ENCODE assay signal across 11 cellular contexts in genomic region chr15:76312540-76313174, GRCh38. TPM values are rescaled to one million over a fixed set of nuclear protein-coding genes. Genes with fewer than 3 reads are reported as not detected.
DNase-seq lines count a peak whose midpoint lies in the region; ATAC-seq and TF ChIP-seq lines count a peak whose summit lies in the region.
"Had no signal": no experiment of that assay in that cellular context is flagged by ENCODE, and none has a peak within 500 bp of the region (broad histone marks: within the 10 kb centered on the region; RNA-seq: fewer than 3 reads in every experiment).

No MANE protein-coding gene starts in this region.

- intact Hi-C loops in left ventricle myocardium inferior (cut with micrococcal nuclease) (no loop called here), Right ventricle myocardium inferior (cut with DNase I) (no loop called here)

- H3K36me3 ChIP-seq in left ventricle myocardium inferior (no peaks in the 10 kb centered on the region), gastroesophageal sphincter (no peaks in the 10 kb centered on the region), urinary bladder (ENCODE audit: insufficient read depth) (no peaks in the 10 kb centered on the region)

- TF ChIP-seq CTCF in left ventricle myocardium inferior (IDR thresholded peaks at IDR 0.05; ENCODE audit: borderline replicate concordance) (no peak), WTC11 (IDR thresholded peaks at IDR 0.05) (no peak), gastroesophageal sphincter (IDR thresholded peaks at IDR 0.05) (no peak)

- CTCF ChIA-PET in WTC11 (lab: Charles Lee), result interaction anchor here (1.2 to 2.8 kb wide), 4 partner anchors 17 to 21 kb away, joined by 3 to 15 read pairs (median 10); no protein-coding TSS in a partner anchor

- peaks cover 22% of the 10 kb centered on the region for H3K27me3 Mint-ChIP-seq in WTC11 (ENCODE audit: low read depth)

- H3K4me1 Mint-ChIP-seq in WTC11, result peaks cover 10% of the 10 kb centered on the region

- H3K9me3 ChIP-seq in left ventricle myocardium inferior (replicated peaks) (no peaks in the 10 kb centered on the region), gastroesophageal sphincter (no peaks in the 10 kb centered on the region)

- no peak for TF ChIP-seq EP300 in gastroesophageal sphincter (IDR thresholded peaks at IDR 0.05)

- H3K9me3 Mint-ChIP-seq in WTC11, result peaks cover 7% of the 10 kb centered on the region

- H3K27ac Mint-ChIP-seq in WTC11, result no peak overlapping the region

- POLR2A ChIA-PET in WTC11 (lab: Charles Lee), result no interaction called here

- TF ChIP-seq POLR2A in gastroesophageal sphincter (IDR thresholded peaks at IDR 0.05), result no peak

- H3K4me1 ChIP-seq in left ventricle myocardium inferior, result peaks cover 51% of the 10 kb centered on the region
- H3K4me1 ChIP-seq in gastroesophageal sphincter, result peaks cover 0 to 35% (median 3%) of the 10 kb centered on the region in 3 donors
- H3K4me1 ChIP-seq in urinary bladder (ENCODE audit: insufficient read depth), result no peaks in the 10 kb centered on the region
- H3K4me1 ChIP-seq: parathyroid adenoma had no signal

- no peak for ATAC-seq in Right ventricle myocardium inferior
- no peak for ATAC-seq in WTC11
- no peak for ATAC-seq in gastroesophageal sphincter

- H3K4me3 Mint-ChIP-seq in WTC11, result peak overlapping the region; percentile 35

- DNase-seq in left ventricle myocardium inferior, result no peak
- no peak for DNase-seq in Right ventricle myocardium inferior (ENCODE audit: missing footprints)
- no peak for DNase-seq in WTC11 (ENCODE audit: low spot score)
- DNase-seq in GF-D8 (lab: John Stamatoyannopoulos, UW), result no peak
- no peak for DNase-seq in iPS-NIHi11 (ENCODE audit: low spot score)
- no peak for DNase-seq in cerebellar cortex (ENCODE audit: low spot score)
- DNase-seq: COR-L47, foreskin melanocyte had no signal

- H3K27me3 ChIP-seq in left ventricle myocardium inferior (ENCODE audit: low read depth) (no peaks in the 10 kb centered on the region), gastroesophageal sphincter (no peaks in the 10 kb centered on the region)

- H3K27ac ChIP-seq in left ventricle myocardium inferior (replicated peaks) (peak overlapping the region; percentile 92), gastroesophageal sphincter (peak overlapping the region in 3 of 4 donors; percentile 1 to 89 (median 49)), urinary bladder (ENCODE audit: low read depth) (peak overlapping the region; percentile 33)
- H3K27ac ChIP-seq: parathyroid adenoma had no signal

- H3K4me3 ChIP-seq in left ventricle myocardium inferior (no peak overlapping the region), gastroesophageal sphincter (no peak overlapping the region), urinary bladder (ENCODE audit: low read depth, low read length) (no peak overlapping the region)

- 81 to 83% methylated on average over 7 of the region's 7 CpGs for WGBS in gastroesophageal sphincter (ENCODE audit: low coverage in 1 of 2), 2 donors
- WGBS in urinary bladder, result 73% methylated on average over 7 of the region's 7 CpGs

- H3K36me3 Mint-ChIP-seq in WTC11, result no peaks in the 10 kb centered on the region

TF ChIP-seq in WTC11, 78 proteins besides CTCF, POLR2A, EP300 and RAD21:
- peak; percentile 20; the same call in 1 of the 2 replicates for TF ChIP-seq GABPB1 (CRISPR knock-in tag; IDR thresholded peaks at IDR 0.05)
- no peak for TF ChIP-seq JUN (CRISPR knock-in tag; IDR thresholded peaks at IDR 0.05)
- no peak for TF ChIP-seq ATF6 (CRISPR knock-in tag; IDR thresholded peaks at IDR 0.05)

RNA-seq across cellular contexts. Expression of gene ETFA, which starts 1.4 kb away (rescaled TPM):
- total RNA-seq in left ventricle myocardium inferior (511 TPM), Right ventricle myocardium inferior (498 TPM), WTC11 (2021) (84.4 to 97.7 TPM (median 85.4 TPM) in 3 replicates), gastroesophageal sphincter (100 to 1,000 TPM; 113 to 168 (median 137) TPM), urinary bladder (117 TPM)
- 99.8 TPM for polyA plus RNA-seq in urinary bladder

RNA-seq across cellular contexts. Expression of gene ISL2, which starts 23.9 kb away (rescaled TPM):
- total RNA-seq in left ventricle myocardium inferior (not detected), Right ventricle myocardium inferior (not detected), WTC11 (2021) (0.18 to 0.37 TPM (median 0.24 TPM) in 3 replicates), gastroesophageal sphincter (1 to 10 TPM; 2.6 to 6.3 (median 3.8) TPM), urinary bladder (1.5 TPM)
- not detected for polyA plus RNA-seq in urinary bladder

Comparison
In these comparisons a context has a peak if more than half of its experiments do, and no peak if none do; other contexts are left out.
1. H3K27ac ChIP-seq: peak in every context shown above with its lines; median percentile 92 in left ventricle myocardium inferior; 49 in gastroesophageal sphincter; 33 in urinary bladder.